In genomic region chr4:127630152-127630551, GRCh38 we compare ENCODE assay signal across 26 cellular contexts.
"Had no signal": no experiment of that assay in that cellular context is flagged by ENCODE, and none has a peak within 500 bp of the region (broad histone marks: within the 10 kb centered on the region; RNA-seq: fewer than 3 reads in every experiment).

No MANE protein-coding gene starts in this region.

- H3K27ac ChIP-seq: colonic mucosa, coronary artery, dorsolateral prefrontal cortex, epithelial cell of prostate, esophagus muscularis mucosa, esophagus squamous epithelium, foreskin keratinocyte, gastrocnemius medialis, gastroesophageal sphincter, heart left ventricle, heart right ventricle, hepatocyte had no signal

- H2AFZ ChIP-seq: hepatocyte had no signal

- FAIRE-seq: endothelial cell of umbilical vein had no signal

- H3K4me1 ChIP-seq: colonic mucosa had no signal

- H3K79me2 ChIP-seq: hepatocyte had no signal

- DNase-seq: colonic mucosa; cortex of kidney; dorsolateral prefrontal cortex; effector CD4-positive, alpha-beta T cell; effector CD8-positive, alpha-beta T cell; effector memory CD4-positive, alpha-beta T cell; effector memory CD8-positive, alpha-beta T cell; endodermal cell; erythroblast; esophagus squamous epithelium; foreskin fibroblast; foreskin keratinocyte; foreskin melanocyte; gastrocnemius medialis; glutamatergic neuron; head of caudate nucleus; heart left ventricle; heart right ventricle had no signal

- H3K4me3 Mint-ChIP-seq: dendritic cell treated with granulocyte-macrophage colony-stimulating factor and Interleukin-4, amounts not matched to agents 40 ng/mL and 50 ng/mL, for 4 days; effector memory CD8-positive, alpha-beta T cell; endodermal cell had no signal

- H3K4me3 ChIP-seq: colonic mucosa, coronary artery, dorsolateral prefrontal cortex, esophagus muscularis mucosa, esophagus squamous epithelium, gastrocnemius medialis, gastroesophageal sphincter, heart left ventricle, heart right ventricle, hepatocyte had no signal

- H3K9me3 ChIP-seq: colonic mucosa, esophagus muscularis mucosa, esophagus squamous epithelium, gastrocnemius medialis, gastroesophageal sphincter, heart left ventricle, heart right ventricle had no signal

- H3K4me2 ChIP-seq: hepatocyte had no signal

- H3K9me3 Mint-ChIP-seq: dendritic cell treated with granulocyte-macrophage colony-stimulating factor and Interleukin-4, amounts not matched to agents 40 ng/mL and 50 ng/mL, for 4 days; endodermal cell had no signal

- H3K27me3 ChIP-seq: colonic mucosa, esophagus muscularis mucosa, esophagus squamous epithelium, foreskin keratinocyte, gastrocnemius medialis, gastroesophageal sphincter had no signal

- H3K27ac Mint-ChIP-seq: effector memory CD8-positive, alpha-beta T cell; endodermal cell had no signal

- ATAC-seq: effector memory CD8-positive, alpha-beta T cell; esophagus mucosa; foreskin keratinocyte; gastrocnemius medialis; gastroesophageal sphincter; heart left ventricle; heart right ventricle had no signal

- H3K36me3 ChIP-seq: colonic mucosa, esophagus muscularis mucosa, esophagus squamous epithelium, gastrocnemius medialis, gastroesophageal sphincter, heart left ventricle, heart right ventricle had no signal
